Comparison of ENCODE assay signal across 11 cellular contexts in the genomic region with DNA sequence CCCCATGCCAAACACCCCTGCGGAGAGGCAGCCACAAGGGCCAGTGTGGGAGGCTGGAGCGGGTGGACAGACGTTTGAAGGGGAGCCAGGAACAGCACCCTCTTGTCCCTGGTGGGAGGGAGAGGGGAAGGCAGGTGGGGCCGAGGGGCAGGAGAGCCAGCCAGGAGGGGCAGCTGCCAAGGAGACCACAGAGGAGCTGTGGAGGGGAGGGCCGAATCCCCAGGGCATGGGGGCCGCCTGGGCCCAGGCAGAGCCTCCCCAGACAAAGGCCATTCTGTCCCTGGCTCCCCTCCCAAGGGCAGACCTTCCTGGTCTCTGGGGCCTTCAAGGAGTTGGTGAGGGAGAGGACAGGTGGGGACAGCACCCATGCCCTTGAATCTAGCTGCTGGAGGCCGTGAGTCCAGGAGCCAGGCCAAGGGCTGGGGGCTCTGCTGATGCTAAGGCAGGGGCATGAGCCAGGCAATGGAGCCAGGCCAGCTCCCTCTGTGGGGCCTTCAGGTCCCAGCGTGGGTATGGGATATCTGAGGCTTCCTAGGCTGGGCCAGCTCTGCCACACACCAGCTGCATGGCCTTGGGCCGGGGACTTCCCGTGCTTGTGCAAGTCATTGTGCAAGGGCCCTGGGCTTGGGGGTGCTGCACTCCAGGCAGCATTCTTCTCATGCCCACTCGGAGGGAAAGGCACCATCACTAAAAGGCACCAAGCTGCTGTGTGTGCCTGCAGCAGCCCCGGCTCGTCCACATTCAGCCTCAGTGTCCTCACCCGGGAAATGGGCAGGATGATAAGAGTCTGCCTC. TPM values are rescaled to one million over a fixed set of nuclear protein-coding genes. Genes with fewer than 3 reads are reported as not detected.
DNase-seq lines count a peak whose midpoint lies in the region; ATAC-seq and TF ChIP-seq lines count a peak whose summit lies in the region.
"Had no signal": no experiment of that assay in that cellular context is flagged by ENCODE, and none has a peak within 500 bp of the region (broad histone marks: within the 10 kb centered on the region; RNA-seq: fewer than 3 reads in every experiment).

No MANE protein-coding gene starts in this region.

- no peak overlapping the region for H3K9ac ChIP-seq in adipocyte (ENCODE audit: low read length)
- no peak overlapping the region for H3K9ac ChIP-seq in Karpas-422 (ENCODE audit: low read length)

- H3K79me2 ChIP-seq in Karpas-422 (ENCODE audit: low read length): no peaks in the 10 kb centered on the region

- H3K27me3 ChIP-seq in adipocyte (replicated peaks; ENCODE audit: control insufficient read depth, insufficient read depth, low read length): peaks cover 9% of the 10 kb centered on the region
- H3K27me3 ChIP-seq in spleen (replicated peaks in 1 of 7): peaks cover 0 to 6% (median 0%) of the 10 kb centered on the region in 7 donors
- H3K27me3 ChIP-seq in Karpas-422 (ENCODE audit: low read length): no peaks in the 10 kb centered on the region

- intact Hi-C loops in spleen (cut with DNase I; ENCODE audit: low total_unique reads): no loop called here

- no peak for TF ChIP-seq POLR2A in spleen (IDR thresholded peaks at IDR 0.05)

- H3K36me3 ChIP-seq in adipocyte (ENCODE audit: control insufficient read depth, insufficient read depth, low read length, severe bottlenecking) (no peaks in the 10 kb centered on the region), spleen (peaks cover 0 to 19% (median 2%) of the 10 kb centered on the region in 6 donors), Karpas-422 (ENCODE audit: insufficient read depth, low read length) (no peaks in the 10 kb centered on the region)

- no peak for ATAC-seq in HG02571 (IDR thresholded peaks at IDR 0.05; ENCODE audit: unreplicated experiment)

- H2AFZ ChIP-seq in Karpas-422 (ENCODE audit: low read length): no peak overlapping the region

- H3K27ac ChIP-seq in spleen (peak overlapping the region; percentile 27 to 88 (median 78)), Karpas-422 (ENCODE audit: low read length) (no peak overlapping the region)

- H3K9me3 ChIP-seq in adipocyte (ENCODE audit: control insufficient read depth, low read length): no peaks in the 10 kb centered on the region
- no peaks in the 10 kb centered on the region for H3K9me3 ChIP-seq in spleen
- H3K9me3 ChIP-seq in Karpas-422 (ENCODE audit: low read length): no peaks in the 10 kb centered on the region
- H3K9me3 ChIP-seq: A549 had no signal

- H3K4me2 ChIP-seq in Karpas-422 (ENCODE audit: low read depth, low read length, poor library complexity, severe bottlenecking): no peak overlapping the region
- H3K4me2 ChIP-seq: A549 had no signal

- H4K20me1 ChIP-seq in Karpas-422 (ENCODE audit: insufficient read depth, low read depth, low read length): no peaks in the 10 kb centered on the region; the same call in 1 of the 2 replicates

- no peak for TF ChIP-seq CTCF in spleen (IDR thresholded peaks at IDR 0.05 in 8 of 11, conservative IDR thresholded peaks at IDR 0.05 in 3 of 11)

- peaks cover 9% of the 10 kb centered on the region for H3K4me1 ChIP-seq in adipocyte (ENCODE audit: control insufficient read depth, insufficient read depth, low read length)
- H3K4me1 ChIP-seq in spleen: peaks cover 12 to 58% (median 43%) of the 10 kb centered on the region in 6 donors
- no peaks in the 10 kb centered on the region; the same call in none of the 2 replicates for H3K4me1 ChIP-seq in Karpas-422 (ENCODE audit: low read length)

- H3K4me3 ChIP-seq in adipocyte (ENCODE audit: low read length) (no peak overlapping the region), spleen (peak overlapping the region in 1 of 8 donors; percentile 1), Karpas-422 (ENCODE audit: low read length) (no peak overlapping the region)
- H3K4me3 ChIP-seq: A549 had no signal

- H3K9me2 ChIP-seq in Karpas-422 (replicated peaks; ENCODE audit: insufficient read depth, low read length): no peaks in the 10 kb centered on the region

- 42 to 57% (median 51%) methylated on average over 8 to 14 of the region's 14 CpGs for WGBS in spleen, 5 donors

- DNase-seq in NK-92 treated with Interleukin-12 subunit alpha and Interleukin-12 subunit beta, amount 100 ng/mL, for 24 hours (lab: John Stamatoyannopoulos, UW): peak; percentile 29
- DNase-seq in NK-92 (lab: John Stamatoyannopoulos, UW; ENCODE audit: unreplicated experiment) (no peak), adipocyte (ENCODE audit: low read depth) (peak; percentile 90), iPS-NIHi11 (ENCODE audit: low spot score) (peak; percentile 13), spleen (peak; percentile 89), Karpas-422 (no peak), ureter (ENCODE audit: low spot score) (no peak)
- DNase-seq: activated CD8-positive, alpha-beta memory T cell treated with anti-CD3 and anti-CD28 coated beads for 24 hours; kidney glomerular epithelial cell had no signal

RNA-seq across cellular contexts. Expression of gene EMID1, which starts 11.4 kb away (rescaled TPM):
- 10 to 100 TPM; 38.0 to 90.3 (median 62.0) TPM for total RNA-seq in spleen
- polyA plus RNA-seq in spleen: 10 to 100 TPM; 18.5 to 62.6 (median 60.4) TPM
- 0.26 and 0.32 TPM in 2 replicates for total RNA-seq in Karpas-422 (2014; rRNA removed; shearing (Covaris generic); ENCODE audit: low replicate concordance)
- total RNA-seq in ureter: 2.4 TPM

RNA-seq across cellular contexts. Expression of gene RHBDD3, which starts 50.7 kb away (rescaled TPM):
- total RNA-seq in spleen: 10 to 100 TPM; 17.6 to 45.8 (median 24.7) TPM
- 10 to 100 TPM; 16.3 to 36.5 (median 23.9) TPM for polyA plus RNA-seq in spleen
- total RNA-seq in Karpas-422 (2014; rRNA removed; shearing (Covaris generic); ENCODE audit: low replicate concordance): 8.8 and 29.7 TPM in 2 replicates
- total RNA-seq in ureter: 24.4 TPM

RNA-seq across cellular contexts. Expression of gene EWSR1, which starts 51.0 kb away (rescaled TPM):
- total RNA-seq in spleen (100 to 1,000 TPM; 181 to 282 (median 266) TPM), ureter (284 TPM)
- polyA plus RNA-seq in spleen: 100 to 1,000 TPM; 127 to 207 (median 204) TPM
- 281 and 309 TPM in 2 replicates for total RNA-seq in Karpas-422 (2014; rRNA removed; shearing (Covaris generic); ENCODE audit: low replicate concordance)

Comparison
In these comparisons a context has a peak if more than half of its experiments do, and no peak if none do; other contexts are left out.
1. DNase-seq: peak in NK-92 treated with Interleukin-12 subunit alpha and Interleukin-12 subunit beta, amount 100 ng/mL, for 24 hours (single experiment), adipocyte (single experiment), iPS-NIHi11 (single experiment) and spleen (single experiment); none in NK-92 (single experiment), Karpas-422 (single experiment) and ureter (single experiment).
2. RNA of gene EMID1, which starts 11.4 kb away (total RNA-seq): 38.0 to 90.3 TPM in spleen; 2.4 TPM in ureter (single experiment) and 0.26 to 0.32 TPM in Karpas-422; every median in the first group is over 10 times any median in the second.